1 cellular context compared by ENCODE assay signal in genomic region chrX:68571292-68572256, GRCh38.
A peak's percentile ranks its signal among the peaks of the same experiment; 100 is the strongest.
TF ChIP-seq lines count a peak whose summit lies in the region.

No MANE protein-coding gene starts in this region.

TF ChIP-seq in GM12878, 131 proteins besides CTCF, POLR2A, EP300 and RAD21 (continued from another document and continues in another):
- peak; percentile 23; the same call in 1 of the 2 replicates for TF ChIP-seq ATF7 (IDR thresholded peaks at IDR 0.05; ENCODE audit: low read depth)
- TF ChIP-seq ZNF274 (IDR thresholded peaks at IDR 0.05; ENCODE audit: insufficient read depth, insufficient read length): no peak
- TF ChIP-seq CBX5 (IDR thresholded peaks at IDR 0.05; ENCODE audit: low read depth): no peak
- TF ChIP-seq LARP7 (IDR thresholded peaks at IDR 0.05): no peak
- TF ChIP-seq HDGF (IDR thresholded peaks at IDR 0.05): no peak
- TF ChIP-seq CEBPB (IDR thresholded peaks at IDR 0.05; ENCODE audit: borderline replicate concordance in 1 of 2, low read depth in 2 of 2, low read length in 2 of 2): no peak
- TF ChIP-seq KLF5 (IDR thresholded peaks at IDR 0.05; ENCODE audit: partially characterized antibody): no peak
- no peak for TF ChIP-seq ZSCAN29 (IDR thresholded peaks at IDR 0.05)
- TF ChIP-seq RFX5 (IDR thresholded peaks at IDR 0.05; ENCODE audit: low read depth, low read length): no peak
- TF ChIP-seq, protein P1, sequence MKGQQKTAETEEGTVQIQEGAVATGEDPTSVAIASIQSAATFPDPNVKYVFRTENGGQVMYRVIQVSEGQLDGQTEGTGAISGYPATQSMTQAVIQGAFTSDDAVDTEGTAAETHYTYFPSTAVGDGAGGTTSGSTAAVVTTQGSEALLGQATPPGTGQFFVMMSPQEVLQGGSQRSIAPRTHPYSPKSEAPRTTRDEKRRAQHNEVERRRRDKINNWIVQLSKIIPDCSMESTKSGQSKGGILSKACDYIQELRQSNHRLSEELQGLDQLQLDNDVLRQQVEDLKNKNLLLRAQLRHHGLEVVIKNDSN (IDR thresholded peaks at IDR 0.05; ENCODE audit: borderline replicate concordance, extremely low read length, insufficient read depth, low read depth, low read length): no peak
- 0 out of 2 replicates have a peak, but pooled peaks have one; percentile 47 for TF ChIP-seq MEF2A (IDR thresholded peaks at IDR 0.05; ENCODE audit: insufficient read depth, low read depth, low read length)
- TF ChIP-seq, protein P2, sequence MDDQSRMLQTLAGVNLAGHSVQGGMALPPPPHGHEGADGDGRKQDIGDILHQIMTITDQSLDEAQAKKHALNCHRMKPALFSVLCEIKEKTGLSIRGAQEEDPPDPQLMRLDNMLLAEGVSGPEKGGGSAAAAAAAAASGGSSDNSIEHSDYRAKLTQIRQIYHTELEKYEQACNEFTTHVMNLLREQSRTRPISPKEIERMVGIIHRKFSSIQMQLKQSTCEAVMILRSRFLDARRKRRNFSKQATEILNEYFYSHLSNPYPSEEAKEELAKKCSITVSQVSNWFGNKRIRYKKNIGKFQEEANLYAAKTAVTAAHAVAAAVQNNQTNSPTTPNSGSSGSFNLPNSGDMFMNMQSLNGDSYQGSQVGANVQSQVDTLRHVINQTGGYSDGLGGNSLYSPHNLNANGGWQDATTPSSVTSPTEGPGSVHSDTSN (IDR thresholded peaks at IDR 0.05; ENCODE audit: insufficient replicate concordance, low read depth, low read length): peak; percentile 70
- TF ChIP-seq, protein P3, sequence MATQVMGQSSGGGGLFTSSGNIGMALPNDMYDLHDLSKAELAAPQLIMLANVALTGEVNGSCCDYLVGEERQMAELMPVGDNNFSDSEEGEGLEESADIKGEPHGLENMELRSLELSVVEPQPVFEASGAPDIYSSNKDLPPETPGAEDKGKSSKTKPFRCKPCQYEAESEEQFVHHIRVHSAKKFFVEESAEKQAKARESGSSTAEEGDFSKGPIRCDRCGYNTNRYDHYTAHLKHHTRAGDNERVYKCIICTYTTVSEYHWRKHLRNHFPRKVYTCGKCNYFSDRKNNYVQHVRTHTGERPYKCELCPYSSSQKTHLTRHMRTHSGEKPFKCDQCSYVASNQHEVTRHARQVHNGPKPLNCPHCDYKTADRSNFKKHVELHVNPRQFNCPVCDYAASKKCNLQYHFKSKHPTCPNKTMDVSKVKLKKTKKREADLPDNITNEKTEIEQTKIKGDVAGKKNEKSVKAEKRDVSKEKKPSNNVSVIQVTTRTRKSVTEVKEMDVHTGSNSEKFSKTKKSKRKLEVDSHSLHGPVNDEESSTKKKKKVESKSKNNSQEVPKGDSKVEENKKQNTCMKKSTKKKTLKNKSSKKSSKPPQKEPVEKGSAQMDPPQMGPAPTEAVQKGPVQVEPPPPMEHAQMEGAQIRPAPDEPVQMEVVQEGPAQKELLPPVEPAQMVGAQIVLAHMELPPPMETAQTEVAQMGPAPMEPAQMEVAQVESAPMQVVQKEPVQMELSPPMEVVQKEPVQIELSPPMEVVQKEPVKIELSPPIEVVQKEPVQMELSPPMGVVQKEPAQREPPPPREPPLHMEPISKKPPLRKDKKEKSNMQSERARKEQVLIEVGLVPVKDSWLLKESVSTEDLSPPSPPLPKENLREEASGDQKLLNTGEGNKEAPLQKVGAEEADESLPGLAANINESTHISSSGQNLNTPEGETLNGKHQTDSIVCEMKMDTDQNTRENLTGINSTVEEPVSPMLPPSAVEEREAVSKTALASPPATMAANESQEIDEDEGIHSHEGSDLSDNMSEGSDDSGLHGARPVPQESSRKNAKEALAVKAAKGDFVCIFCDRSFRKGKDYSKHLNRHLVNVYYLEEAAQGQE (IDR thresholded peaks at IDR 0.05; ENCODE audit: low read depth, low read length): no peak
- peak; percentile 49; the same call in 1 of the 2 replicates for TF ChIP-seq MTA2 (IDR thresholded peaks at IDR 0.05; ENCODE audit: low read depth)
- TF ChIP-seq, protein P4, sequence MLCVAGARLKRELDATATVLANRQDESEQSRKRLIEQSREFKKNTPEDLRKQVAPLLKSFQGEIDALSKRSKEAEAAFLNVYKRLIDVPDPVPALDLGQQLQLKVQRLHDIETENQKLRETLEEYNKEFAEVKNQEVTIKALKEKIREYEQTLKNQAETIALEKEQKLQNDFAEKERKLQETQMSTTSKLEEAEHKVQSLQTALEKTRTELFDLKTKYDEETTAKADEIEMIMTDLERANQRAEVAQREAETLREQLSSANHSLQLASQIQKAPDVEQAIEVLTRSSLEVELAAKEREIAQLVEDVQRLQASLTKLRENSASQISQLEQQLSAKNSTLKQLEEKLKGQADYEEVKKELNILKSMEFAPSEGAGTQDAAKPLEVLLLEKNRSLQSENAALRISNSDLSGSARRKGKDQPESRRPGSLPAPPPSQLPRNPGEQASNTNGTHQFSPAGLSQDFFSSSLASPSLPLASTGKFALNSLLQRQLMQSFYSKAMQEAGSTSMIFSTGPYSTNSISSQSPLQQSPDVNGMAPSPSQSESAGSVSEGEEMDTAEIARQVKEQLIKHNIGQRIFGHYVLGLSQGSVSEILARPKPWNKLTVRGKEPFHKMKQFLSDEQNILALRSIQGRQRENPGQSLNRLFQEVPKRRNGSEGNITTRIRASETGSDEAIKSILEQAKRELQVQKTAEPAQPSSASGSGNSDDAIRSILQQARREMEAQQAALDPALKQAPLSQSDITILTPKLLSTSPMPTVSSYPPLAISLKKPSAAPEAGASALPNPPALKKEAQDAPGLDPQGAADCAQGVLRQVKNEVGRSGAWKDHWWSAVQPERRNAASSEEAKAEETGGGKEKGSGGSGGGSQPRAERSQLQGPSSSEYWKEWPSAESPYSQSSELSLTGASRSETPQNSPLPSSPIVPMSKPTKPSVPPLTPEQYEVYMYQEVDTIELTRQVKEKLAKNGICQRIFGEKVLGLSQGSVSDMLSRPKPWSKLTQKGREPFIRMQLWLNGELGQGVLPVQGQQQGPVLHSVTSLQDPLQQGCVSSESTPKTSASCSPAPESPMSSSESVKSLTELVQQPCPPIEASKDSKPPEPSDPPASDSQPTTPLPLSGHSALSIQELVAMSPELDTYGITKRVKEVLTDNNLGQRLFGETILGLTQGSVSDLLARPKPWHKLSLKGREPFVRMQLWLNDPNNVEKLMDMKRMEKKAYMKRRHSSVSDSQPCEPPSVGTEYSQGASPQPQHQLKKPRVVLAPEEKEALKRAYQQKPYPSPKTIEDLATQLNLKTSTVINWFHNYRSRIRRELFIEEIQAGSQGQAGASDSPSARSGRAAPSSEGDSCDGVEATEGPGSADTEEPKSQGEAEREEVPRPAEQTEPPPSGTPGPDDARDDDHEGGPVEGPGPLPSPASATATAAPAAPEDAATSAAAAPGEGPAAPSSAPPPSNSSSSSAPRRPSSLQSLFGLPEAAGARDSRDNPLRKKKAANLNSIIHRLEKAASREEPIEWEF (IDR thresholded peaks at IDR 0.05; ENCODE audit: insufficient replicate concordance, low read depth, low read length): no peak
- TF ChIP-seq SIX5 (IDR thresholded peaks at IDR 0.05; ENCODE audit: low read depth, low read length, severe bottlenecking): no peak
- TF ChIP-seq TCF12 (IDR thresholded peaks at IDR 0.05; ENCODE audit: low read depth, low read length): no peak
- TF ChIP-seq RELB (IDR thresholded peaks at IDR 0.05; ENCODE audit: low read depth): no peak
- no peak for TF ChIP-seq RELA (IDR thresholded peaks at IDR 0.05; ENCODE audit: borderline replicate concordance, partially characterized antibody)
- TF ChIP-seq CREM (IDR thresholded peaks at IDR 0.05; ENCODE audit: low read depth): peak; percentile 26; the same call in 1 of the 2 replicates
- peak; percentile 77 for TF ChIP-seq JUNB (IDR thresholded peaks at IDR 0.05)
- no peak for TF ChIP-seq BACH1 (IDR thresholded peaks at IDR 0.05; ENCODE audit: borderline replicate concordance)
- TF ChIP-seq, protein P5, sequence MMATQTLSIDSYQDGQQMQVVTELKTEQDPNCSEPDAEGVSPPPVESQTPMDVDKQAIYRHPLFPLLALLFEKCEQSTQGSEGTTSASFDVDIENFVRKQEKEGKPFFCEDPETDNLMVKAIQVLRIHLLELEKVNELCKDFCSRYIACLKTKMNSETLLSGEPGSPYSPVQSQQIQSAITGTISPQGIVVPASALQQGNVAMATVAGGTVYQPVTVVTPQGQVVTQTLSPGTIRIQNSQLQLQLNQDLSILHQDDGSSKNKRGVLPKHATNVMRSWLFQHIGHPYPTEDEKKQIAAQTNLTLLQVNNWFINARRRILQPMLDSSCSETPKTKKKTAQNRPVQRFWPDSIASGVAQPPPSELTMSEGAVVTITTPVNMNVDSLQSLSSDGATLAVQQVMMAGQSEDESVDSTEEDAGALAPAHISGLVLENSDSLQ (IDR thresholded peaks at IDR 0.05): peak; percentile 67
- TF ChIP-seq IKZF2 (IDR thresholded peaks at IDR 0.05): peak; percentile 26 to 32; a peak in 2 of 4 replicates
- peak; percentile 58; the same call in 1 of the 2 replicates for TF ChIP-seq NFIC (IDR thresholded peaks at IDR 0.05; ENCODE audit: low read depth, low read length)
- TF ChIP-seq CBFB (IDR thresholded peaks at IDR 0.05; ENCODE audit: low read depth): no peak
- no peak for TF ChIP-seq NRF1 (conservative IDR thresholded peaks at IDR 0.05; ENCODE audit: low read depth, low read length)
- TF ChIP-seq FOXM1 (IDR thresholded peaks at IDR 0.05; ENCODE audit: low read depth, low read length): peak; percentile 34; the same call in 1 of the 2 replicates
- TF ChIP-seq KAT2A (conservative IDR thresholded peaks at IDR 0.05; ENCODE audit: control insufficient read depth, low read depth, low read length): no peak
- no peak for TF ChIP-seq ZBTB33 (IDR thresholded peaks at IDR 0.05)
- TF ChIP-seq ETV6 (conservative IDR thresholded peaks at IDR 0.05 in 1 of 2, IDR thresholded peaks at IDR 0.05 in 1 of 2; ENCODE audit: borderline replicate concordance in 1 of 2, low read depth in 1 of 2): no peak
- no peak for TF ChIP-seq CREB1 (IDR thresholded peaks at IDR 0.05; ENCODE audit: low read depth)
- no peak for TF ChIP-seq JUND (IDR thresholded peaks at IDR 0.05; ENCODE audit: low read depth, low read length)
- TF ChIP-seq, protein P6, sequence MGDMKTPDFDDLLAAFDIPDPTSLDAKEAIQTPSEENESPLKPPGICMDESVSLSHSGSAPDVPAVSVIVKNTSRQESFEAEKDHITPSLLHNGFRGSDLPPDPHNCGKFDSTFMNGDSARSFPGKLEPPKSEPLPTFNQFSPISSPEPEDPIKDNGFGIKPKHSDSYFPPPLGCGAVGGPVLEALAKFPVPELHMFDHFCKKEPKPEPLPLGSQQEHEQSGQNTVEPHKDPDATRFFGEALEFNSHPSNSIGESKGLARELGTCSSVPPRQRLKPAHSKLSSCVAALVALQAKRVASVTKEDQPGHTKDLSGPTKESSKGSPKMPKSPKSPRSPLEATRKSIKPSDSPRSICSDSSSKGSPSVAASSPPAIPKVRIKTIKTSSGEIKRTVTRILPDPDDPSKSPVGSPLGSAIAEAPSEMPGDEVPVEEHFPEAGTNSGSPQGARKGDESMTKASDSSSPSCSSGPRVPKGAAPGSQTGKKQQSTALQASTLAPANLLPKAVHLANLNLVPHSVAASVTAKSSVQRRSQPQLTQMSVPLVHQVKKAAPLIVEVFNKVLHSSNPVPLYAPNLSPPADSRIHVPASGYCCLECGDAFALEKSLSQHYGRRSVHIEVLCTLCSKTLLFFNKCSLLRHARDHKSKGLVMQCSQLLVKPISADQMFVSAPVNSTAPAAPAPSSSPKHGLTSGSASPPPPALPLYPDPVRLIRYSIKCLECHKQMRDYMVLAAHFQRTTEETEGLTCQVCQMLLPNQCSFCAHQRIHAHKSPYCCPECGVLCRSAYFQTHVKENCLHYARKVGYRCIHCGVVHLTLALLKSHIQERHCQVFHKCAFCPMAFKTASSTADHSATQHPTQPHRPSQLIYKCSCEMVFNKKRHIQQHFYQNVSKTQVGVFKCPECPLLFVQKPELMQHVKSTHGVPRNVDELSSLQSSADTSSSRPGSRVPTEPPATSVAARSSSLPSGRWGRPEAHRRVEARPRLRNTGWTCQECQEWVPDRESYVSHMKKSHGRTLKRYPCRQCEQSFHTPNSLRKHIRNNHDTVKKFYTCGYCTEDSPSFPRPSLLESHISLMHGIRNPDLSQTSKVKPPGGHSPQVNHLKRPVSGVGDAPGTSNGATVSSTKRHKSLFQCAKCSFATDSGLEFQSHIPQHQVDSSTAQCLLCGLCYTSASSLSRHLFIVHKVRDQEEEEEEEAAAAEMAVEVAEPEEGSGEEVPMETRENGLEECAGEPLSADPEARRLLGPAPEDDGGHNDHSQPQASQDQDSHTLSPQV (IDR thresholded peaks at IDR 0.05): no peak
- TF ChIP-seq NR2C1 (IDR thresholded peaks at IDR 0.05): no peak
